Comparison of ENCODE assay signal across 14 cellular contexts in the genomic region with DNA sequence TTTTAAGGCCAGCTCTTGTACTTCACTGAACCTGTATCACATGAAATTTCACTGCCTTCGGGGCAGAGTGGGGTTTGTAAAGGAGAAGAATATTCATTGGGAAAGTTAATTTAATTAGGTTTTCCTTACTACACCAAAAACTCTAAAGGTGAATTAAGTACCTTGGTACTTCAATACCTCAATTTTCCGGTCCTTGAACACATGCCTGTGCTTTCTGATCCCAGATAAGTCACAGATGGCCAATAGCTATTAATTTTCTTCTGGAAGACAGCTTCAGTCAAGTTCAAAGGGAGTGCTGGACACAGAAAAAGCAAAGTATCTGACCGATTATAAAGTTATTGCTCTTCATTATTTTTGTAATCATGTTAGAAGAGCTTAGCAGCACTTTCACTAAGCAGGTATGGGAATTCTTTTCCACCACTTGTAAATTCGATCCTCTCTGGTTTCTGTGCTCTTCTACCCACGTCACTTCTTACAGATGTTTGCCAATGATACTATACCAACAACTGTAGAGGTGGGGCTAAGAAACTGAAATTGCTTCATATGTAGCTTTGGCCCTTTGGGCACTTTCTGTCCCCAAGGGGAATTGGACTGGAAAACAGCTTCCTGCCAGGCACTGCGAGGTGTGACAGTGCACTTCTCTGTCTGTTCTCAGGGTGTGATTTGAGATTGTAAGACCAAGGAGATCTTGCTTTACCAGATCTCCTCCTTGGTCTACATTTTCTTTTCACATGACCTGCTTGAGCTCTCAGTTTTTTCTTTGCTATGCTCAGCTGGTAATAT.
A peak's percentile ranks its signal among the peaks of the same experiment; 100 is the strongest.
DNase-seq lines count a peak whose midpoint lies in the region; ATAC-seq, FAIRE-seq and TF ChIP-seq lines count a peak whose summit lies in the region.
"Had no signal": no experiment of that assay in that cellular context is flagged by ENCODE, and none has a peak within 500 bp of the region (broad histone marks: within the 10 kb centered on the region; RNA-seq: fewer than 3 reads in every experiment).

No MANE protein-coding gene starts in this region.

- no TSS peak for BruUV-seq in mammary epithelial cell (replicated peaks; lab: Mats Ljungman, UMichigan)

- H3K9ac ChIP-seq in mammary epithelial cell (ENCODE audit: insufficient read depth, low read length) = no peak overlapping the region
- H3K9ac ChIP-seq: neural progenitor cell had no signal

- H3K27ac Mint-ChIP-seq in effector memory CD8-positive, alpha-beta T cell = no peak overlapping the region
- H3K27ac Mint-ChIP-seq in activated T-cell treated with anti-CD3 and anti-CD28 coated beads, Interleukin-2, amount 50 U/mL, for 72 hours = no peak overlapping the region
- H3K27ac Mint-ChIP-seq: activated B cell treated with CpG ODN at 0.5 μM for 24 hours, brain, GM23338, neural progenitor cell had no signal

- peaks cover 7 to 10% of the 10 kb centered on the region in 2 donors for H3K27me3 Mint-ChIP-seq in effector memory CD8-positive, alpha-beta T cell
- H3K27me3 Mint-ChIP-seq in activated T-cell treated with anti-CD3 and anti-CD28 coated beads, Interleukin-2, amount 50 U/mL, for 72 hours (ENCODE audit: low read depth) = no peaks in the 10 kb centered on the region
- H3K27me3 Mint-ChIP-seq: brain had no signal

- H3K9me3 Mint-ChIP-seq in effector memory CD8-positive, alpha-beta T cell = no peaks in the 10 kb centered on the region
- no peaks in the 10 kb centered on the region for H3K9me3 Mint-ChIP-seq in activated T-cell treated with anti-CD3 and anti-CD28 coated beads, Interleukin-2, amount 50 U/mL, for 72 hours
- H3K9me3 Mint-ChIP-seq: activated B cell treated with CpG ODN at 0.5 μM for 24 hours; activated T-cell treated with anti-CD3 and anti-CD28 coated beads, Interleukin-2, amount 50 U/mL, for 4 hours; brain; GM23338; neural progenitor cell had no signal

- peak overlapping the region; percentile 22 for H3K4me2 ChIP-seq in mammary epithelial cell (ENCODE audit: insufficient read depth, low read depth, low read length)
- H3K4me2 ChIP-seq: GM23338, neural progenitor cell had no signal

- intact Hi-C loops in mammary epithelial cell (cut with micrococcal nuclease) = no loop called here

- FAIRE-seq in D721Med (lab: Jason Lieb, UNC) = peak; percentile 6

- no peaks in the 10 kb centered on the region for H3K36me3 Mint-ChIP-seq in effector memory CD8-positive, alpha-beta T cell (ENCODE audit: insufficient read depth)
- no peaks in the 10 kb centered on the region for H3K36me3 Mint-ChIP-seq in activated T-cell treated with anti-CD3 and anti-CD28 coated beads, Interleukin-2, amount 50 U/mL, for 72 hours (ENCODE audit: insufficient read depth in 2 of 2)
- H3K36me3 Mint-ChIP-seq: brain, neural progenitor cell had no signal

- no peaks in the 10 kb centered on the region for H3K9me3 ChIP-seq in mammary epithelial cell (replicated peaks; ENCODE audit: insufficient read depth, low read length)

- DNase-seq in D721Med (ENCODE audit: insufficient read length, low spot score) (no peak), mammary epithelial cell (no peak), caudate nucleus (lab: John Stamatoyannopoulos, UW) (no peak), HT-29 (ENCODE audit: low spot score) (no peak)
- DNase-seq in effector memory CD8-positive, alpha-beta T cell = no peak
- no peak for DNase-seq in activated T-cell treated with anti-CD3 and anti-CD28 coated beads, Interleukin-2, amount 50 U/mL, for 72 hours
- DNase-seq: activated B cell treated with CpG ODN at 0.5 μM for 24 hours; activated T-cell treated with anti-CD3 and anti-CD28 coated beads, Interleukin-2, amount 50 U/mL, for 4 hours had no signal

- no peaks in the 10 kb centered on the region for H3K36me3 ChIP-seq in mammary epithelial cell (ENCODE audit: insufficient read depth, low read length)
- H3K36me3 ChIP-seq: neural progenitor cell had no signal

- H3K79me2 ChIP-seq in mammary epithelial cell (ENCODE audit: insufficient read depth, low read length) = no peaks in the 10 kb centered on the region

- CTCF ChIA-PET in mammary epithelial cell (lab: Charles Lee; ENCODE audit: low non-redundant PET) = no interaction called here

- H3K4me3 Mint-ChIP-seq in effector memory CD8-positive, alpha-beta T cell = no peak overlapping the region
- no peak overlapping the region for H3K4me3 Mint-ChIP-seq in activated T-cell treated with anti-CD3 and anti-CD28 coated beads, Interleukin-2, amount 50 U/mL, for 72 hours
- H3K4me3 Mint-ChIP-seq: activated B cell treated with CpG ODN at 0.5 μM for 24 hours; activated T-cell treated with anti-CD3 and anti-CD28 coated beads, Interleukin-2, amount 50 U/mL, for 4 hours; brain; GM23338; neural progenitor cell had no signal

- peak overlapping the region; percentile 41 for H2AFZ ChIP-seq in mammary epithelial cell (ENCODE audit: low read depth, low read length)
- H2AFZ ChIP-seq: GM23338, neural progenitor cell had no signal

- H4K20me1 ChIP-seq in mammary epithelial cell (ENCODE audit: insufficient read depth, low read length) = no peaks in the 10 kb centered on the region

- no peak overlapping the region for H3K4me3 ChIP-seq in mammary epithelial cell (replicated peaks in 1 of 3; ENCODE audit: insufficient read depth in 1 of 3, low read depth in 2 of 3, low read length in 3 of 3)
- H3K4me3 ChIP-seq: GM23338, neural progenitor cell had no signal

- no peaks in the 10 kb centered on the region for H3K27me3 ChIP-seq in mammary epithelial cell (ENCODE audit: insufficient read depth, low read length)
- H3K27me3 ChIP-seq: neural progenitor cell had no signal

- dilution Hi-C loops in mammary epithelial cell (cut with HindIII; ENCODE audit: low sequenced_read_pairs) = no loop called here

- H3K4me1 Mint-ChIP-seq in effector memory CD8-positive, alpha-beta T cell (ENCODE audit: low read depth in 2 of 2) = peaks cover 0 to 3% of the 10 kb centered on the region in 2 donors
- H3K4me1 Mint-ChIP-seq in activated T-cell treated with anti-CD3 and anti-CD28 coated beads, Interleukin-2, amount 50 U/mL, for 72 hours (ENCODE audit: low read depth) = peaks cover under 1% of the 10 kb centered on the region
- H3K4me1 Mint-ChIP-seq: activated B cell treated with CpG ODN at 0.5 μM for 24 hours, GM23338 had no signal

- TF ChIP-seq CTCF in D721Med (IDR thresholded peaks at IDR 0.05; ENCODE audit: insufficient read depth, missing control alignments) (no peak), mammary epithelial cell (conservative IDR thresholded peaks at IDR 0.05 in 1 of 2, IDR thresholded peaks at IDR 0.05 in 1 of 2; ENCODE audit: extremely low read depth in 1 of 2, insufficient read depth in 1 of 2, low read depth in 1 of 2, low read length in 2 of 2) (no peak)

- peak; percentile 59 for ATAC-seq in GM21367 (IDR thresholded peaks at IDR 0.05; ENCODE audit: unreplicated experiment)
- peak; percentile 66 for ATAC-seq in HG03139 (IDR thresholded peaks at IDR 0.05; ENCODE audit: unreplicated experiment)
- no peak for ATAC-seq in effector memory CD8-positive, alpha-beta T cell (replicated peaks)
- ATAC-seq in activated T-cell treated with anti-CD3 and anti-CD28 coated beads, Interleukin-2, amount 50 U/mL, for 72 hours (replicated peaks in 1 of 2) = no peak
- ATAC-seq: activated T-cell treated with anti-CD3 and anti-CD28 coated beads, Interleukin-2, amount 50 U/mL, for 4 hours; GM23338 had no signal

- peaks cover 10% of the 10 kb centered on the region for H3K4me1 ChIP-seq in mammary epithelial cell (ENCODE audit: insufficient read depth, low read length)
- H3K4me1 ChIP-seq: neural progenitor cell had no signal

- in situ Hi-C loops in mammary epithelial cell (cut with MboI; ENCODE audit: low sequenced_read_pairs in 2 of 2) = no loop called here

- WGBS in mammary epithelial cell (ENCODE audit: low coverage, missing lambda C conversion rate) = 9% methylated on average over 5 of the region's 6 CpGs

- no peak overlapping the region for H3K27ac ChIP-seq in mammary epithelial cell (ENCODE audit: insufficient read depth, low read depth, low read length)
- H3K27ac ChIP-seq in caudate nucleus (ENCODE audit: low read depth, low read length) = no peak overlapping the region
- H3K27ac ChIP-seq: neural progenitor cell, RWPE1 had no signal

Comparison
In these comparisons a context has a peak if more than half of its experiments do, and no peak if none do; other contexts are left out.
1. ATAC-seq: peak in GM21367 (single experiment) and HG03139 (single experiment); none in effector memory CD8-positive, alpha-beta T cell (single experiment) and activated T-cell treated with anti-CD3 and anti-CD28 coated beads, Interleukin-2, amount 50 U/mL, for 72 hours (0 of 2).